Comparison of ENCODE assay signal across 13 cellular contexts in genomic region chr1:86865973-86866637, GRCh38. TPM values are rescaled to one million over a fixed set of nuclear protein-coding genes. Genes with fewer than 3 reads are reported as not detected.
A peak's percentile ranks its signal among the peaks of the same experiment; 100 is the strongest.
DNase-seq lines count a peak whose midpoint lies in the region; ATAC-seq and TF ChIP-seq lines count a peak whose summit lies in the region.
"Had no signal": no experiment of that assay in that cellular context is flagged by ENCODE, and none has a peak within 500 bp of the region (broad histone marks: within the 10 kb centered on the region; RNA-seq: fewer than 3 reads in every experiment).

No MANE protein-coding gene starts in this region.

- peaks cover 23% of the 10 kb centered on the region for H3K4me1 Mint-ChIP-seq in activated naive CD8-positive, alpha-beta T cell (ENCODE audit: low read depth)
- peaks cover 13% of the 10 kb centered on the region for H3K4me1 Mint-ChIP-seq in activated naive CD4-positive, alpha-beta T cell treated with anti-CD3 and anti-CD28 coated beads for 36 hours (ENCODE audit: low read depth)

- no peaks in the 10 kb centered on the region for H3K9me3 Mint-ChIP-seq in activated naive CD8-positive, alpha-beta T cell (ENCODE audit: low read depth)
- H3K9me3 Mint-ChIP-seq in activated naive CD4-positive, alpha-beta T cell treated with anti-CD3 and anti-CD28 coated beads for 36 hours = no peaks in the 10 kb centered on the region

- H3K36me3 Mint-ChIP-seq in activated naive CD8-positive, alpha-beta T cell = peaks cover 10% of the 10 kb centered on the region
- H3K36me3 Mint-ChIP-seq in activated naive CD4-positive, alpha-beta T cell treated with anti-CD3 and anti-CD28 coated beads for 36 hours (ENCODE audit: low read depth) = peaks cover 10% of the 10 kb centered on the region

- no peaks in the 10 kb centered on the region for H3K27me3 ChIP-seq in GM06990 (replicated peaks; ENCODE audit: control insufficient read depth, insufficient read depth, low read length)
- H3K27me3 ChIP-seq: adrenal gland, heart left ventricle, right atrium auricular region had no signal

- CTCF ChIA-PET in activated naive CD4-positive, alpha-beta T cell treated with anti-CD3 and anti-CD28 coated beads for 36 hours (lab: Charles Lee) = interaction anchor here (0.9 kb wide), 1 partner anchor 217 kb away, joined by 3 read pairs; no protein-coding TSS in a partner anchor

- ATAC-seq in GM18873 (IDR thresholded peaks at IDR 0.05; ENCODE audit: low FRiP score, unreplicated experiment) (peak; percentile 58), HG02642 (IDR thresholded peaks at IDR 0.05; ENCODE audit: poor library complexity, unreplicated experiment) (peak; percentile 50)
- ATAC-seq: heart left ventricle had no signal

- H3K36me3 ChIP-seq in GM06990 (ENCODE audit: control insufficient read depth, insufficient read depth, low read length) = no peaks in the 10 kb centered on the region
- H3K36me3 ChIP-seq: adrenal gland, right atrium auricular region had no signal

- peak overlapping the region; percentile 58 for H3K27ac Mint-ChIP-seq in activated naive CD8-positive, alpha-beta T cell
- no peak overlapping the region for H3K27ac Mint-ChIP-seq in activated naive CD4-positive, alpha-beta T cell treated with anti-CD3 and anti-CD28 coated beads for 36 hours

- no peak overlapping the region for H3K4me3 ChIP-seq in GM06990 (replicated peaks; ENCODE audit: low read depth, low read length)
- H3K4me3 ChIP-seq: adrenal gland, heart left ventricle, right atrium auricular region, SK-N-MC had no signal

- no peak overlapping the region for H3K4me3 Mint-ChIP-seq in activated naive CD8-positive, alpha-beta T cell
- no peak overlapping the region for H3K4me3 Mint-ChIP-seq in activated naive CD4-positive, alpha-beta T cell treated with anti-CD3 and anti-CD28 coated beads for 36 hours

- no peak for TF ChIP-seq CTCF in GM06990 (IDR thresholded peaks at IDR 0.05; ENCODE audit: insufficient read depth, low read length, poor library complexity, severe bottlenecking)

- no peaks in the 10 kb centered on the region for H3K27me3 Mint-ChIP-seq in activated naive CD8-positive, alpha-beta T cell
- H3K27me3 Mint-ChIP-seq in activated naive CD4-positive, alpha-beta T cell treated with anti-CD3 and anti-CD28 coated beads for 36 hours (ENCODE audit: low read depth) = no peaks in the 10 kb centered on the region

- no peak overlapping the region for H3K27ac ChIP-seq in substantia nigra (ENCODE audit: low read depth, low read length, poor library complexity, severe bottlenecking)
- H3K27ac ChIP-seq: adrenal gland, heart left ventricle, right atrium auricular region, SK-N-MC had no signal

- DNase-seq in GM06990 (ENCODE audit: extremely low read depth, insufficient read length) (peak; percentile 30), substantia nigra (lab: John Stamatoyannopoulos, UW) (no peak), SKM-1 (lab: John Stamatoyannopoulos, UW; ENCODE audit: unreplicated experiment) (no peak), DMS79 (lab: John Stamatoyannopoulos, UW) (no peak)
- DNase-seq in activated naive CD4-positive, alpha-beta T cell treated with anti-CD3 and anti-CD28 coated beads for 36 hours = no peak
- DNase-seq: adrenal gland; heart left ventricle; stimulated activated CD4-positive, alpha-beta T cell treated with anti-CD3 and anti-CD28 coated beads, Interleukin-4, amount 100 ng/mL, for 24 hours had no signal

- intact Hi-C loops in activated naive CD4-positive, alpha-beta T cell treated with anti-CD3 and anti-CD28 coated beads for 36 hours (cut with micrococcal nuclease) = no loop called here

RNA-seq across cellular contexts. Expression of gene SELENOF, which starts 47.8 kb away (rescaled TPM):
- 100 to 1,000 TPM; 111 to 115 TPM for total RNA-seq in activated naive CD4-positive, alpha-beta T cell treated with anti-CD3 and anti-CD28 coated beads for 36 hours

RNA-seq across cellular contexts. Expression of gene HS2ST1, which starts 48.3 kb away (rescaled TPM):
- total RNA-seq in activated naive CD4-positive, alpha-beta T cell treated with anti-CD3 and anti-CD28 coated beads for 36 hours = 10 to 100 TPM; 11.3 to 15.5 TPM
